ENCODE assay signal across 14 cellular contexts in the genomic region with DNA sequence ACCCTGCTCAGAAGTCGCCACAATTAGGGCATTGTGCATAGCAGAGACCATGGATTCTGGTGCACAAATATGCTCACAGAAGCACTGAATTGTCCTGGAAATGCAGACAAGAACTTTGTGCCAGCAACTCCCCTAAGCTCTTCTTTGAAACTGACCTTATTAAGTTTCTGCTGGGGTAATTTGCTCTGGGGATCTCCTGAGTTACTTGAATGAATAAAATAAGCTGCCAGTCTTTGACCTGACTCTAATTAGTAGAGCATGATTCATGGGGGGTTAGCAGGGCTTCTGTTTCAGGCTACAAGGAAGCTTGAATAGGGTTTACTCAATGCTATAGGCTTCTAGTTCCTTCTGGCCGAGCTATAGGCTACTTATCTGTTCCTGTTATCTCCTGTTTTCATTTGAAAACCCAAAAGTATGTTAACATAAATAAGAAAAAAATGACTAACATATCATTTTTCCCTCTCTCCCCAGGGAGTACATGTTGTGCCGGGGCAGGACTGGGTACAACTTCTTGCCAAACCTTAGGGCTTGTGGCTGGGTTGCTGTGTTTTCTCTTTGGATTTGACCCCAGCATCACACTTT.
"Had no signal": no experiment of that assay in that cellular context is flagged by ENCODE, and none has a peak within 500 bp of the region (broad histone marks: within the 10 kb centered on the region; RNA-seq: fewer than 3 reads in every experiment).

No MANE protein-coding gene starts in this region.

- H3K27ac ChIP-seq: heart left ventricle, right atrium auricular region, skin epidermis, tibial nerve, vagina had no signal

- H3K27me3 ChIP-seq: heart left ventricle, right atrium auricular region, tibial nerve, vagina had no signal

- H3K4me3 ChIP-seq: heart left ventricle, right atrium auricular region, skin epidermis, tibial nerve, vagina had no signal

- H3K36me3 ChIP-seq: heart left ventricle, right atrium auricular region, tibial nerve, vagina had no signal

- DNase-seq: activated CD4-positive, alpha-beta T cell treated with anti-CD3 and anti-CD28 coated beads for 4 hours; activated CD8-positive, alpha-beta memory T cell treated with anti-CD3 and anti-CD28 coated beads, Interleukin-2, amount 50 U/mL, for 48 hours; activated CD8-positive, alpha-beta T cell treated with anti-CD3 and anti-CD28 coated beads for 36 hours; cerebellar nuclear complex; dermis blood vessel endothelial cell; erythroblast; foreskin melanocyte; heart left ventricle; left ventricle myocardium superior; posterior cingulate gyrus had no signal
